In the genomic region with DNA sequence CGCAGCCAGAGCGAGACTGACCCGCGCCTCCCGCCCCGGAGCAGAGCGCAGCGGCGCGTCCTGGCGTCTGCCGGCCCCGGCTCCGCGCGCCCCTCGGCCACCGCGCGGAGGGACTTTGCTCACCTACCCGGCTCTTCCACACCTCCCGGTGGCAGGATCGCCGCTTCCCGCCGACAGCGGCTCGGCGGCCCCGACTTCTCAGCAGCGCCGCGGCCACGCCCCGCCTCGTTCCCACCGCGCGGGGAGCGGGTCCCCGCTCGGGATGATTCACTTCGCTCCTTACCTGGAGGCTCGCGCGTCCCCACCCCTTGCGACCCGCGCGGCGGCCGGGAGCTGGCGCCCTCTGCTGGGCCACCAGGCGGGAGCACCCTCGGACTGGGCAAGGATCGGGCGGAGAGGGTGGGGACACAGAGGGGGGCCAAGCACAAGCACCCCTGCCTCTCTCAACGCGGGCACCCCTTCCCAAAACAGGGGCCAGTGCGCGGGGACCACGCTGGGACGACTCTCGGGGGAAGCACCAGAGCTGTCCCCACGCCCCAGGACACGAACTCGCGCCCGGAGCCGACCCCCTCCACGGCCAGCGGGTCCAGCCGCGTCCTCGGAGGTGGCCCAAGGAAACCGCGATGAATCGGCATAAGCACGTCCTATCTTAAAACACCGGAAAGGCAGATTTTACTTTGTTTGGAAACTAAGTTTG, we compare ENCODE assay signal across 8 cellular contexts.
DNase-seq lines count a peak whose midpoint lies in the region; ATAC-seq and TF ChIP-seq lines count a peak whose summit lies in the region.

No MANE protein-coding gene starts in this region.

- H3K9me3 Mint-ChIP-seq in activated naive CD4-positive, alpha-beta T cell treated with anti-CD3 and anti-CD28 coated beads, Interleukin-2, amount 50 U/mL, for 72 hours, result no peaks in the 10 kb centered on the region
- H3K9me3 Mint-ChIP-seq in progenitor cell of endocrine pancreas (ENCODE audit: low read depth), result no peaks in the 10 kb centered on the region

- DNase-seq in EH (ENCODE audit: low read depth), result peak; percentile 50
- DNase-seq in Kasumi-1 (lab: John Stamatoyannopoulos, UW), result peak; percentile 78 to 82
- peak; percentile 68 for DNase-seq in SK-N-DZ (ENCODE audit: low spot score)
- peak; percentile 88 to 91 for DNase-seq in activated naive CD4-positive, alpha-beta T cell treated with anti-CD3 and anti-CD28 coated beads, Interleukin-2, amount 50 U/mL, for 72 hours (ENCODE audit: low spot score in 2 of 2)
- peak; percentile 84 to 93 (median 88) for DNase-seq in heart left ventricle
- peak; percentile 93 for DNase-seq in progenitor cell of endocrine pancreas (ENCODE audit: low spot score, unreplicated experiment)

- H3K9me3 ChIP-seq in heart left ventricle, result no peaks in the 10 kb centered on the region

- 0% methylated on average over 35 to 80 of the region's 80 CpGs for WGBS in heart left ventricle, 4 donors
- WGBS in urinary bladder, result under 1% methylated on average over 80 of the region's 80 CpGs

- peak overlapping the region in 1 of 2 donors; percentile 82 for H3K27ac Mint-ChIP-seq in activated naive CD4-positive, alpha-beta T cell treated with anti-CD3 and anti-CD28 coated beads, Interleukin-2, amount 50 U/mL, for 72 hours
- peak overlapping the region; percentile 85 for H3K27ac Mint-ChIP-seq in progenitor cell of endocrine pancreas

- ATAC-seq in GM21786 (IDR thresholded peaks at IDR 0.05; ENCODE audit: unreplicated experiment) (peak; percentile 83), heart left ventricle (peak; percentile 73 to 91 (median 90))
- peak; percentile 89 for ATAC-seq in activated naive CD4-positive, alpha-beta T cell treated with anti-CD3 and anti-CD28 coated beads, Interleukin-2, amount 50 U/mL, for 72 hours

- H3K36me3 Mint-ChIP-seq in activated naive CD4-positive, alpha-beta T cell treated with anti-CD3 and anti-CD28 coated beads, Interleukin-2, amount 50 U/mL, for 72 hours, result no peaks in the 10 kb centered on the region
- H3K36me3 Mint-ChIP-seq in progenitor cell of endocrine pancreas (ENCODE audit: insufficient read depth), result no peaks in the 10 kb centered on the region

- H3K4me3 Mint-ChIP-seq in progenitor cell of endocrine pancreas (ENCODE audit: low read depth), result peak overlapping the region; percentile 81

- peak overlapping the region; percentile 42 to 94 (median 85) for H3K4me3 ChIP-seq in heart left ventricle
- H3K4me3 ChIP-seq in urinary bladder (ENCODE audit: low read depth, low read length), result peak overlapping the region; percentile 86

- H3K4me1 ChIP-seq in heart left ventricle, result peaks cover 0 to 32% (median 17%) of the 10 kb centered on the region in 12 donors
- no peaks in the 10 kb centered on the region for H3K4me1 ChIP-seq in urinary bladder (ENCODE audit: insufficient read depth)

- TF ChIP-seq CTCF in heart left ventricle (IDR thresholded peaks at IDR 0.05) (peak; percentile 87 to 97 (median 94)), progenitor cell of endocrine pancreas (IDR thresholded peaks at IDR 0.05; ENCODE audit: unreplicated experiment) (peak; percentile 99)

- no peaks in the 10 kb centered on the region for H3K27me3 ChIP-seq in heart left ventricle

- peak in 1 of 2 donors; percentile 33 for TF ChIP-seq POLR2A in heart left ventricle (IDR thresholded peaks at IDR 0.05)

- peaks cover 8% of the 10 kb centered on the region for H3K27me3 Mint-ChIP-seq in progenitor cell of endocrine pancreas

- peaks cover 39% of the 10 kb centered on the region for H3K4me1 Mint-ChIP-seq in progenitor cell of endocrine pancreas (ENCODE audit: low read depth)

- H3K36me3 ChIP-seq in heart left ventricle (no peaks in the 10 kb centered on the region), urinary bladder (ENCODE audit: insufficient read depth) (no peaks in the 10 kb centered on the region)

- intact Hi-C loops in heart left ventricle (cut with DNase I), result loop anchor here in 9 of 10 donors (5.0 to 10.0 kb wide), 13 partner anchors 98 to 221 kb away; partner anchors contain the start of gene SVIL (in 5 of the 9)

- peak overlapping the region; percentile 85 to 98 (median 93) for H3K27ac ChIP-seq in heart left ventricle
- peak overlapping the region; percentile 95 for H3K27ac ChIP-seq in urinary bladder (ENCODE audit: low read depth)

Comparison
In these comparisons a context has a peak if more than half of its experiments do, and no peak if none do; other contexts are left out.
1. Peak in every context shown above with its lines: DNase-seq, ATAC-seq, H3K4me3 ChIP-seq and H3K27ac ChIP-seq.